ENCODE assay signal across 10 cellular contexts in the genomic region with DNA sequence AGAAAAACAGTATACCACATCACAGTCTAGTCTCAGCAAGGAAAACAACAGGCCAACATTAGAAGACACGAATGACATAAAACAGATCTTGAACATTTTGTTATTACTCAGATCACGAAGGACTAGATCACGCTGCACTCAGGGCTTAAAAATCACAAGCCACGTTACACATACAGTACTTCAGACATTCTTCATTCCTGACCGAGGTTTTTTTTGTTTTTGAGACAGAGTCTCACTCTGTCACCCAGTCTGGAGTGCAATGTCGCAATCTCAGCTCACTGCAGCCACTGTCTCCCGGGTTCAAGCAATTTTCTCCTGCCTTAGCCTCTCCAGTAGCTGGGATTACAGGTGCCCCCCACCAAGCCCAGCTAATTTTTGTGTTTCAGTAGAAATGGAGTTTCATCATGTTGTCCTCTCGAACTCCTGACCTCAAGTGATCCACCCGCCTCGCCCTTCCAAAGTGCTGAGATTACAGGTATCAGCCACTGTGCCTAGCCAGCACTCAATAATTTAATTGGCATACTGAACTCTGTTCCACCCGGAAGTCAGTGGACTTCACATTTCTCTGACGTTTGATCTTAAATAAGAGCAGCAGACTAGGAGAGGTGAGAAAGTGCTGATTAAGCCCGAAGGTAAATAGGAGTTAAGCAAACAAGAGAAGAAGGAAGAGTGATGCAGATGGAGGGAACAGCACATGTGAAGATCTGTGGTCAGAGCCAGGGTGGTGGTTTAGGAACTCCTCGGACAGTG. TPM values are rescaled to one million over a fixed set of nuclear protein-coding genes. Genes with fewer than 3 reads are reported as not detected.
DNase-seq lines count a peak whose midpoint lies in the region; ATAC-seq and TF ChIP-seq lines count a peak whose summit lies in the region.
"Had no signal": no experiment of that assay in that cellular context is flagged by ENCODE, and none has a peak within 500 bp of the region (broad histone marks: within the 10 kb centered on the region; RNA-seq: fewer than 3 reads in every experiment).

No MANE protein-coding gene starts in this region.

- H3K4me2 ChIP-seq in Loucy (ENCODE audit: low read depth, low read length, poor library complexity, severe bottlenecking): peak overlapping the region; percentile 91

- ATAC-seq in GM18909 (IDR thresholded peaks at IDR 0.05; ENCODE audit: poor library complexity, unreplicated experiment): no peak
- no peak for ATAC-seq in HG02678 (IDR thresholded peaks at IDR 0.05; ENCODE audit: unreplicated experiment)

- no peaks in the 10 kb centered on the region for H3F3A ChIP-seq in Loucy (ENCODE audit: low read depth)

- H3K36me3 Mint-ChIP-seq in brain (peaks cover 33% of the 10 kb centered on the region), osteocyte (ENCODE audit: unreplicated experiment) (peaks cover 26% of the 10 kb centered on the region)

- H3K9me3 Mint-ChIP-seq in brain (no peaks in the 10 kb centered on the region), osteocyte (ENCODE audit: unreplicated experiment) (no peaks in the 10 kb centered on the region)

- no peak overlapping the region for H3K9ac ChIP-seq in Loucy (ENCODE audit: low read depth, low read length, poor library complexity, severe bottlenecking)

- TF ChIP-seq CTCF in Loucy (conservative IDR thresholded peaks at IDR 0.05; ENCODE audit: low read length) (no peak), brain (conservative IDR thresholded peaks at IDR 0.05) (no peak), osteocyte (IDR thresholded peaks at IDR 0.05) (no peak)

- no peaks in the 10 kb centered on the region for H3K27me3 ChIP-seq in Loucy (ENCODE audit: insufficient read depth, low read length, poor library complexity, severe bottlenecking)

- H3K27me3 Mint-ChIP-seq in brain (no peaks in the 10 kb centered on the region), osteocyte (ENCODE audit: unreplicated experiment) (no peaks in the 10 kb centered on the region)

- peaks cover 12% of the 10 kb centered on the region for H3K4me1 ChIP-seq in Loucy (ENCODE audit: insufficient read depth, low read length, poor library complexity, severe bottlenecking)

- no peaks in the 10 kb centered on the region for H4K20me1 ChIP-seq in Loucy (ENCODE audit: insufficient read depth, low read length, poor library complexity, severe bottlenecking)

- H3K79me2 ChIP-seq in Loucy (ENCODE audit: insufficient read depth, low read length): peaks cover 50% of the 10 kb centered on the region

- no peak overlapping the region for H2AFZ ChIP-seq in Loucy (ENCODE audit: low read length)

- no peaks in the 10 kb centered on the region for H3K9me2 ChIP-seq in Loucy (replicated peaks; ENCODE audit: low read depth, low read length)

- peak overlapping the region in 2 of 5 experiments; percentile 26 to 60 for H3K4me3 Mint-ChIP-seq in brain
- H3K4me3 Mint-ChIP-seq in osteocyte (ENCODE audit: unreplicated experiment): no peak overlapping the region

- no peak overlapping the region for H3K4me3 ChIP-seq in Loucy (ENCODE audit: low read length, poor library complexity, severe bottlenecking)
- H3K4me3 ChIP-seq: skin epidermis had no signal

- no peaks in the 10 kb centered on the region for H3K9me3 ChIP-seq in Loucy (ENCODE audit: insufficient read depth, low read depth, low read length)

- peaks cover 64% of the 10 kb centered on the region for H3K4me1 Mint-ChIP-seq in brain
- H3K4me1 Mint-ChIP-seq in osteocyte (ENCODE audit: unreplicated experiment): peaks cover 53% of the 10 kb centered on the region

- peaks cover 15% of the 10 kb centered on the region; the same call in 1 of the 2 replicates for H3K36me3 ChIP-seq in Loucy (ENCODE audit: insufficient read depth, low read length)

- H3K27ac Mint-ChIP-seq in brain (peak overlapping the region; percentile 34 to 79 (median 60)), osteocyte (ENCODE audit: unreplicated experiment) (peak overlapping the region; percentile 51)

- no peak for DNase-seq in osteocyte (ENCODE audit: extremely low spot score, unreplicated experiment)
- DNase-seq in NCI-H1048 (lab: John Stamatoyannopoulos, UW): no peak
- DNase-seq: activated CD4-positive, alpha-beta T cell treated with anti-CD3 and anti-CD28 coated beads, Interleukin-2, amount 50 U/mL, for 4 hours; cortex of kidney had no signal

RNA-seq across cellular contexts. Expression of a gene that starts 3.5 kb away (rescaled TPM):
- polyA plus RNA-seq in brain (ENCODE audit: insufficient read depth, low read depth, low replicate concordance): 47.7 TPM
- total RNA-seq in osteocyte: 47.7 and 49.6 TPM in 2 replicates

RNA-seq across cellular contexts. Expression of a gene that starts 3.7 kb away (rescaled TPM):
- polyA plus RNA-seq in brain (ENCODE audit: insufficient read depth, low read depth, low replicate concordance): 11.7 TPM
- total RNA-seq in osteocyte: 21.4 and 26.3 TPM in 2 replicates

RNA-seq across cellular contexts. Expression of a gene that starts 18.6 kb away (rescaled TPM):
- polyA plus RNA-seq in brain (ENCODE audit: insufficient read depth, low read depth, low replicate concordance): not detected
- total RNA-seq in osteocyte: not detected in 2 replicates

RNA-seq across cellular contexts. Expression of a gene that starts 42.0 kb away (rescaled TPM):
- not detected for polyA plus RNA-seq in brain (ENCODE audit: insufficient read depth, low read depth, low replicate concordance)
- not detected in 2 replicates for total RNA-seq in osteocyte
- total RNA-seq: subcutaneous adipose tissue had no signal

RNA-seq across cellular contexts. Expression of a gene that starts 46.4 kb away (rescaled TPM):
- 147 TPM for polyA plus RNA-seq in brain (ENCODE audit: insufficient read depth, low read depth, low replicate concordance)
- 83.1 and 89.7 TPM in 2 replicates for total RNA-seq in osteocyte
